In the genomic region with DNA sequence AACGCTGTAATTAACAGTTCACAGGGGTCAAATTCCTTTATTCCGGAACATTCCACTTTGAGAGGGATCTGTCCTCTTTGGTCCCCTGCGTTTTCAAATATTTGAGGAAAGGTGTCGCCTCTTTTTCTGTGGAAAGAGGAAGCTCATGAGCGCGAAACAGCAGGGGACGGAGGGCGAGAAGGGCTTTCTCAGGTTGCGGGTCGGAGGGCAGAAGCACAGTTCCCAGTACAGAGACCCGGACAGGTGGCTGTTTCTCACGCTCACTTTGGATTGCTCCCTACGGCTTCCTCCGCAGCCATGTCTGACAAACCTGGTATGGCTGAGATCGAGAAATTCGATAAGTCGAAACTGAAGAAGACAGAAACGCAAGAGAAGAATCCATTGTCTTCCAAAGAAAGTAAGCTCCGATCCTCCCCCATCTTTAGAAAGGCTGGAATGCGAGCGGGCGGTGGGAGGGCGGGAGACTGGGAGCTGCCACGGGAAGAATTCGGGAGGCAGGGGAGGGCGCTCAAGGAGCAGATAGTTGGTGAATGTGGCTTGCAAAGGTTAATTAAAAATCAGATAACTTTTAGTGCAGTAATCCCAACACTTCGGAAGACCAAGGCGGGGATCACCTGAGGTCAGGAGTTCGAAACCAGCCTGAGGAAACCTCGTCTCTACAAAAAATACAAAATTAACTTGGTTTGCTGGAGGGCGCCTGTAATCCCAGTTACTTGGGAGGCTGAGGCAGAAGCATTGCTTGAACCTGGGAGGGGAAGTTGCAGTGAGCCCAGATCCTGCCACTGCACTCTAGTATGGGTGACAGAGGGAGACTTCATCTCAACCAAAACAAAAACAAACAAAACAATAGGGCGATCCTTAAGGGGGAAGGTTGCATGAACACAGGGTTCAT, we compare ENCODE assay signal across 9 cellular contexts. TPM values are rescaled to one million over a fixed set of nuclear protein-coding genes. Genes with fewer than 3 reads are reported as not detected.
DNase-seq lines count a peak whose midpoint lies in the region; TF ChIP-seq lines count a peak whose summit lies in the region.
"Had no signal": no experiment of that assay in that cellular context is flagged by ENCODE, and none has a peak within 500 bp of the region (broad histone marks: within the 10 kb centered on the region; RNA-seq: fewer than 3 reads in every experiment).

No MANE protein-coding gene starts in this region.

- H3K4me3 Mint-ChIP-seq in activated T-helper 1 cell treated with anti-CD3 and anti-CD28 coated beads, Interleukin-12 subunit alpha, Interleukin-12 subunit beta, Interleukin-2, Interleukin-4 antibody, amounts not matched to agents 30 ng/mL and 10 ng/mL and 1 ng/mL, durations not matched to agents 14 hours and 24 hours and 36 hours: peak overlapping the region; percentile 88

- intact Hi-C loops in activated T-helper 1 cell treated with anti-CD3 and anti-CD28 coated beads, Interleukin-12 subunit alpha, Interleukin-12 subunit beta, Interleukin-2, Interleukin-4 antibody, amounts not matched to agents 30 ng/mL and 10 ng/mL and 1 ng/mL, durations not matched to agents 14 hours and 24 hours and 36 hours (cut with micrococcal nuclease): loop anchor here (2.0 to 10.0 kb wide), 5 partner anchors 147 to 1039 kb away; partner anchors contain the start of gene UTY
- intact Hi-C loops in vagina (cut with DNase I): no loop called here

- peaks cover 12% of the 10 kb centered on the region for H3K4me1 Mint-ChIP-seq in activated T-helper 1 cell treated with anti-CD3 and anti-CD28 coated beads, Interleukin-12 subunit alpha, Interleukin-12 subunit beta, Interleukin-2, Interleukin-4 antibody, amounts not matched to agents 30 ng/mL and 10 ng/mL and 1 ng/mL, durations not matched to agents 14 hours and 24 hours and 36 hours (ENCODE audit: low read depth)

- H3K27ac ChIP-seq in 22Rv1 (peak overlapping the region; percentile 98), iPS DF 6.9 (ENCODE audit: low read length) (no peak overlapping the region), vagina (no peak overlapping the region)
- H3K27ac ChIP-seq: SK-N-MC had no signal

- H3K27me3 ChIP-seq in iPS DF 6.9 (ENCODE audit: control insufficient read depth, insufficient read depth, low read length) (no peaks in the 10 kb centered on the region), vagina (no peaks in the 10 kb centered on the region)

- no CpG with 5 or more reads among the region's 32 CpGs for WGBS in iPS DF 6.9 (ENCODE audit: insufficient coverage, insufficient read length)

- H3K27ac Mint-ChIP-seq in activated T-helper 1 cell treated with anti-CD3 and anti-CD28 coated beads, Interleukin-12 subunit alpha, Interleukin-12 subunit beta, Interleukin-2, Interleukin-4 antibody, amounts not matched to agents 30 ng/mL and 10 ng/mL and 1 ng/mL, durations not matched to agents 14 hours and 24 hours and 36 hours: peak overlapping the region; percentile 87

- H3K36me3 ChIP-seq in iPS DF 6.9 (ENCODE audit: control insufficient read depth, insufficient read depth, low read length): no peaks in the 10 kb centered on the region
- no peaks in the 10 kb centered on the region for H3K36me3 ChIP-seq in vagina

- H3K36me3 Mint-ChIP-seq in activated T-helper 1 cell treated with anti-CD3 and anti-CD28 coated beads, Interleukin-12 subunit alpha, Interleukin-12 subunit beta, Interleukin-2, Interleukin-4 antibody, amounts not matched to agents 30 ng/mL and 10 ng/mL and 1 ng/mL, durations not matched to agents 14 hours and 24 hours and 36 hours (ENCODE audit: low read depth): no peaks in the 10 kb centered on the region

- H3K27me3 Mint-ChIP-seq in activated T-helper 1 cell treated with anti-CD3 and anti-CD28 coated beads, Interleukin-12 subunit alpha, Interleukin-12 subunit beta, Interleukin-2, Interleukin-4 antibody, amounts not matched to agents 30 ng/mL and 10 ng/mL and 1 ng/mL, durations not matched to agents 14 hours and 24 hours and 36 hours (ENCODE audit: insufficient read depth): no peaks in the 10 kb centered on the region

- H3K9me3 ChIP-seq in iPS DF 6.9 (ENCODE audit: control insufficient read depth, insufficient read depth, low read length) (no peaks in the 10 kb centered on the region), vagina (no peaks in the 10 kb centered on the region)

- TF ChIP-seq POLR2A in vagina (IDR thresholded peaks at IDR 0.05): no peak

- no peaks in the 10 kb centered on the region for H3K9me3 Mint-ChIP-seq in activated T-helper 1 cell treated with anti-CD3 and anti-CD28 coated beads, Interleukin-12 subunit alpha, Interleukin-12 subunit beta, Interleukin-2, Interleukin-4 antibody, amounts not matched to agents 30 ng/mL and 10 ng/mL and 1 ng/mL, durations not matched to agents 14 hours and 24 hours and 36 hours

- H3K4me3 ChIP-seq in iPS DF 6.9 (ENCODE audit: low read length): peak overlapping the region; percentile 51; the same call in 1 of the 2 replicates
- no peak overlapping the region for H3K4me3 ChIP-seq in vagina
- H3K4me3 ChIP-seq: SK-N-MC had no signal

- H3K4me1 ChIP-seq in iPS DF 6.9 (ENCODE audit: control insufficient read depth, insufficient read depth, low read length): peaks cover 2% of the 10 kb centered on the region; the same call in 1 of the 2 replicates
- H3K4me1 ChIP-seq in vagina: no peaks in the 10 kb centered on the region

- peak; percentile 5 for DNase-seq in H4 (ENCODE audit: low spot score)
- DNase-seq in activated T-helper 1 cell treated with anti-CD3 and anti-CD28 coated beads, Interleukin-12 subunit alpha, Interleukin-12 subunit beta, Interleukin-2, Interleukin-4 antibody, amounts not matched to agents 30 ng/mL and 10 ng/mL and 1 ng/mL, durations not matched to agents 14 hours and 24 hours and 36 hours (ENCODE audit: low spot score): no peak
- peak; percentile 13 for DNase-seq in iPS DF 6.9 (ENCODE audit: low read depth, low spot score)
- no peak for DNase-seq in iPS-NIHi7 (ENCODE audit: extremely low spot score)
- DNase-seq in vagina (ENCODE audit: extremely low spot score in 2 of 2): no peak
- no peak for DNase-seq in HCEC 1CT
- no peak for DNase-seq in NCI-H2227 treated with DMSO at 0.1 percent for 48 hours (lab: John Stamatoyannopoulos, UW)

- no peak for TF ChIP-seq CTCF in 22Rv1 (IDR thresholded peaks at IDR 0.05)
- TF ChIP-seq CTCF in vagina (IDR thresholded peaks at IDR 0.05): no peak

RNA-seq across cellular contexts. Expression of gene TMSB4Y, which starts 0.6 kb away (rescaled TPM):
- total RNA-seq in H4 (2014; rRNA removed; shearing (Covaris generic)): 1.5 and 2.1 TPM in 2 replicates
- total RNA-seq in activated T-helper 1 cell treated with anti-CD3 and anti-CD28 coated beads, Interleukin-12 subunit alpha, Interleukin-12 subunit beta, Interleukin-2, Interleukin-4 antibody, amounts not matched to agents 30 ng/mL and 10 ng/mL and 1 ng/mL, durations not matched to agents 14 hours and 24 hours and 36 hours: 0.54 and 1.2 TPM in 2 replicates
- not detected for total RNA-seq in vagina

Comparison
In these comparisons a context has a peak if more than half of its experiments do, and no peak if none do; other contexts are left out.
1. DNase-seq: peak in H4 (single experiment) and iPS DF 6.9 (single experiment); none in activated T-helper 1 cell treated with anti-CD3 and anti-CD28 coated beads, Interleukin-12 subunit alpha, Interleukin-12 subunit beta, Interleukin-2, Interleukin-4 antibody, amounts not matched to agents 30 ng/mL and 10 ng/mL and 1 ng/mL, durations not matched to agents 14 hours and 24 hours and 36 hours (single experiment), iPS-NIHi7 (single experiment), vagina (0 of 2), HCEC 1CT (single experiment) and NCI-H2227 treated with DMSO at 0.1 percent for 48 hours (single experiment).